8 cellular contexts compared by ENCODE assay signal in the genomic region with DNA sequence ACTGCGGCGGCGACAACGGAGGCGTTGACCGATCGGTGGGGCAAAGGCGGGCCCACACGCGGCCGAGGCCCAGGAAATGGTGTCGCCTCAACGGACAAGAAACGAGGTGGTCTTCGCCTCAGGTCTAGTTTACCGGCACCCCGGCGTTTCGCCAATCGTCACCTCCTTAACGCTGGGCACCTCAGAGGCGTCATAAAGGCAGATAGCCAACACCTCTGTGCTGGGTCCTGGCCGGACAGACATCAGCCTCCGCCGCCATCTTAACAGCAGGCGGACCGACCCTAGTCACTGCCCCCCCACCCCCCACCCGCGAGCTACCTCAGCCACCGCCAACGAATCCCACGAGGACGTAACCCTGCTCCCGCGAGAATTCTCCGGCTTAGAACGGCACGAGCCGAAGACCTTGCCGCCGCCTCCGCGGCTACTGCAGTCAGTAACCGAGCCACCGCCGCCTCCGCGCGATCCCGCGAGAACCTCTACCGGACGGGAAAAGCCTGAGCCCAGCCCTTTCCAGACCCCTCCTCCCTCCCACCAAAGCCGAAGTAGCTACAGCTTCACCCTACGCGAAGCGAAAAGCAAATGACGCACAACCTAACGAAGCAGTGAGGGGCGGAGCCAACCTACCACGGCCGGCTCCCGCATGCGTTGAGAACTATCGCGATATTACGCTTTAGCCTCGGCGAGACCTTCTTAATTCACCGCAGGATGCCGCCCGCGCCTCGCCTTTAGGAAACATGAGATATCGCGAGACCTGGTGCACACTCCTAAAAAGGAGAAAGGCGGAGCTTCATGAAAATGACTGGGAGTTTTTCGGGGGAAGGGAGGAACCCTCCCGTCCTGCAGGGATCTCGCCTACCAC. TPM values are rescaled to one million over a fixed set of nuclear protein-coding genes. Genes with fewer than 3 reads are reported as not detected.
A peak's percentile ranks its signal among the peaks of the same experiment; 100 is the strongest.
DNase-seq lines count a peak whose midpoint lies in the region; ATAC-seq, FAIRE-seq and TF ChIP-seq lines count a peak whose summit lies in the region.

No MANE protein-coding gene starts in this region.

- H3K36me3 ChIP-seq in WERI-Rb-1 (peaks cover 22% of the 10 kb centered on the region), bronchial epithelial cell (ENCODE audit: control insufficient read depth, insufficient read depth, low read length) (no peaks in the 10 kb centered on the region), iPS-20b (ENCODE audit: insufficient read depth, low read depth, low read length) (peaks cover 33% of the 10 kb centered on the region), skeletal muscle tissue (ENCODE audit: control insufficient read depth in 3 of 3, insufficient read depth in 3 of 3, low read length in 3 of 3) (peaks cover 0 to 4% (median 3%) of the 10 kb centered on the region in 3 donors)

- FAIRE-seq in bronchial epithelial cell (lab: Jason Lieb, UNC): peak; percentile 47

- ATAC-seq in GM18907 (IDR thresholded peaks at IDR 0.05; ENCODE audit: unreplicated experiment) (peak; percentile 71), HG03139 (IDR thresholded peaks at IDR 0.05; ENCODE audit: unreplicated experiment) (peak; percentile 56)

- H3K9me3 ChIP-seq in WERI-Rb-1 (ENCODE audit: severe bottlenecking) (no peaks in the 10 kb centered on the region), iPS-20b (ENCODE audit: insufficient read depth, low read depth, low read length) (no peaks in the 10 kb centered on the region), skeletal muscle tissue (ENCODE audit: control insufficient read depth in 3 of 3, low read length in 3 of 3) (no peaks in the 10 kb centered on the region)

- H3K27me3 ChIP-seq in WERI-Rb-1 (ENCODE audit: insufficient read depth, low read depth, severe bottlenecking): no peaks in the 10 kb centered on the region
- no peaks in the 10 kb centered on the region for H3K27me3 ChIP-seq in bronchial epithelial cell (ENCODE audit: control insufficient read depth, insufficient read depth, low read length)
- H3K27me3 ChIP-seq in iPS-20b (ENCODE audit: insufficient read depth, low read length): no peaks in the 10 kb centered on the region
- no peaks in the 10 kb centered on the region for H3K27me3 ChIP-seq in skeletal muscle tissue (ENCODE audit: control insufficient read depth in 3 of 3, insufficient read depth in 3 of 3, low read length in 3 of 3)

- H3K27ac ChIP-seq in WERI-Rb-1 (peak overlapping the region; percentile 94), iPS-20b (ENCODE audit: low read length) (peak overlapping the region; percentile 32), skeletal muscle tissue (ENCODE audit: low read depth, low read length) (peak overlapping the region; percentile 95)

- in situ Hi-C loops in ACHN (cut with HindIII; ENCODE audit: low pct_ligation_motif_present, low pct_unique_long_range_greater_than_20kb, low sequenced_read_pairs): no loop called here

- H3K4me3 ChIP-seq in WERI-Rb-1 (ENCODE audit: low read depth, low read length) (peak overlapping the region; percentile 75), bronchial epithelial cell (ENCODE audit: low read depth, low read length) (peak overlapping the region; percentile 77), iPS-20b (ENCODE audit: low read length) (peak overlapping the region; percentile 91), skeletal muscle tissue (ENCODE audit: low read length in 3 of 3) (peak overlapping the region; percentile 81 to 85 (median 84))

- peak; percentile 95 for DNase-seq in ACHN
- peak; percentile 91 for DNase-seq in NCI-H2196 treated with DMSO at 0.1 percent for 48 hours (lab: John Stamatoyannopoulos, UW; ENCODE audit: unreplicated experiment)
- peak; percentile 92 for DNase-seq in WERI-Rb-1
- DNase-seq in bronchial epithelial cell (ENCODE audit: low read depth): peak; percentile 94

- TF ChIP-seq CTCF in WERI-Rb-1 (IDR thresholded peaks at IDR 0.05; ENCODE audit: low read depth, low read length) (no peak), bronchial epithelial cell (IDR thresholded peaks at IDR 0.05; ENCODE audit: insufficient read depth, low read length, severe bottlenecking) (no peak)

- H3K9ac ChIP-seq in iPS-20b (ENCODE audit: low read depth, low read length) (peak overlapping the region; percentile 96), skeletal muscle tissue (ENCODE audit: low read depth in 1 of 3, low read length in 3 of 3) (peak overlapping the region; percentile 89 to 91 (median 91))

- no peaks in the 10 kb centered on the region for H3K4me1 ChIP-seq in iPS-20b (ENCODE audit: insufficient read depth, low read length)
- H3K4me1 ChIP-seq in skeletal muscle tissue (ENCODE audit: control insufficient read depth in 3 of 3, insufficient read depth in 3 of 3, low read length in 3 of 3): peaks cover 6 to 15% (median 14%) of the 10 kb centered on the region in 3 donors

RNA-seq across cellular contexts. Expression of a gene that starts 2.7 kb away (rescaled TPM):
- total RNA-seq in bronchial epithelial cell (48.4 and 84.2 TPM in 2 replicates), skeletal muscle tissue (108 TPM)

Comparison
In these comparisons a context has a peak if more than half of its experiments do, and no peak if none do; other contexts are left out.
1. Peak in every context shown above with its lines: DNase-seq, ATAC-seq, H3K4me3 ChIP-seq and H3K27ac ChIP-seq.
2. H3K27ac ChIP-seq: peak in every context shown above with its lines; median percentile 95 in skeletal muscle tissue; 94 in WERI-Rb-1; 32 in iPS-20b.